21 cellular contexts compared by ENCODE assay signal in genomic region chr18:58827886-58828285, GRCh38. TPM values are rescaled to one million over a fixed set of nuclear protein-coding genes. Genes with fewer than 3 reads are reported as not detected.
A peak's percentile ranks its signal among the peaks of the same experiment; 100 is the strongest.
DNase-seq lines count a peak whose midpoint lies in the region; ATAC-seq, FAIRE-seq and TF ChIP-seq lines count a peak whose summit lies in the region.
"Had no signal": no experiment of that assay in that cellular context is flagged by ENCODE, and none has a peak within 500 bp of the region (broad histone marks: within the 10 kb centered on the region; RNA-seq: fewer than 3 reads in every experiment).

No MANE protein-coding gene starts in this region.

- DNase-seq in HepG2 (ENCODE audit: low spot score), result no peak
- no peak for DNase-seq in right lobe of liver
- peak in 4 of 5 donors; percentile 35 to 63 (median 48) for DNase-seq in ovary
- no peak for DNase-seq in thoracic aorta (ENCODE audit: low spot score)
- DNase-seq in endothelial cell (ENCODE audit: low spot score), result no peak
- no peak for DNase-seq in MM.1S
- DNase-seq: AML-193; CD4-positive, alpha-beta memory T cell; DMS153; DMS79; GDM1; HCEC 1CT; IMR-90 had no signal

- TF ChIP-seq CTCF in HepG2 (CRISPR knock-in tag; IDR thresholded peaks at IDR 0.05) (no peak), right lobe of liver (IDR thresholded peaks at IDR 0.05) (no peak), ovary (IDR thresholded peaks at IDR 0.05) (no peak), thoracic aorta (IDR thresholded peaks at IDR 0.05) (no peak), endothelial cell (IDR thresholded peaks at IDR 0.05; ENCODE audit: unreplicated experiment) (no peak), MM.1S (IDR thresholded peaks at IDR 0.05; ENCODE audit: low read length) (no peak)

- FAIRE-seq in HepG2 (lab: Jason Lieb, UNC), result no peak
- FAIRE-seq: A549, H54, K562 had no signal

- BruUV-seq in HepG2 (replicated peaks; lab: Mats Ljungman, UMichigan), result no TSS peak

- H3K9me3 Mint-ChIP-seq in endothelial cell (ENCODE audit: unreplicated experiment), result no peaks in the 10 kb centered on the region

- H3K4me3 ChIP-seq in HepG2 (replicated peaks in 1 of 3; ENCODE audit: insufficient read depth in 1 of 3, low read depth in 2 of 3, low read length in 3 of 3) (no peak overlapping the region), right lobe of liver (no peak overlapping the region), ovary (no peak overlapping the region), thoracic aorta (no peak overlapping the region), MM.1S (ENCODE audit: low read length) (no peak overlapping the region)
- H3K4me3 ChIP-seq: A549, BLaER1, K562 had no signal

- TF ChIP-seq EP300 in HepG2 (IDR thresholded peaks at IDR 0.05; ENCODE audit: low read depth in 2 of 2, low read length in 2 of 2) (no peak), HepG2 (CRISPR knock-in tag; IDR thresholded peaks at IDR 0.05; ENCODE audit: borderline replicate concordance) (no peak), ovary (IDR thresholded peaks at IDR 0.05) (no peak)

- no peak overlapping the region for H3K4me2 ChIP-seq in HepG2 (ENCODE audit: low read depth, low read length)
- no peak overlapping the region for H3K4me2 ChIP-seq in MM.1S (ENCODE audit: low read depth, low read length)
- H3K4me2 ChIP-seq: A549, BLaER1 had no signal

- H2AFZ ChIP-seq in HepG2 (ENCODE audit: low read length), result no peak overlapping the region
- no peak overlapping the region for H2AFZ ChIP-seq in MM.1S (ENCODE audit: low read length)

- in situ Hi-C loops in HepG2 (cut with HindIII; ENCODE audit: extremely low pct_ligation_motif_present, low pct_unique_long_range_greater_than_20kb), result no loop called here

- H3F3A ChIP-seq in MM.1S (ENCODE audit: insufficient read depth, low read length), result no peaks in the 10 kb centered on the region

- H3K9me3 ChIP-seq in HepG2 (ENCODE audit: low read length), result no peaks in the 10 kb centered on the region
- H3K9me3 ChIP-seq in right lobe of liver, result no peaks in the 10 kb centered on the region
- H3K9me3 ChIP-seq in ovary, result no peaks in the 10 kb centered on the region
- no peaks in the 10 kb centered on the region for H3K9me3 ChIP-seq in thoracic aorta
- H3K9me3 ChIP-seq in MM.1S (replicated peaks; ENCODE audit: insufficient read depth, low read length), result no peaks in the 10 kb centered on the region
- H3K9me3 ChIP-seq: A549 had no signal

- intact Hi-C loops in HepG2 (cut with micrococcal nuclease; ENCODE audit: unreplicated experiment), result no loop called here
- intact Hi-C loops in right lobe of liver (cut with DNase I), result no loop called here
- intact Hi-C loops in ovary (cut with DNase I), result no loop called here

- 42% methylated on average over 5 of the region's 24 CpGs for WGBS in HepG2 (ENCODE audit: low lambda C conversion rate)
- WGBS in right lobe of liver (ENCODE audit: insufficient coverage, low coverage, low lambda C conversion rate, missing lambda C conversion rate), result 80% methylated on average over 1 of the region's 24 CpGs
- 89 to 94% (median 92%) methylated on average over 24 of the region's 24 CpGs for WGBS in ovary, 3 donors

- H3K9me2 ChIP-seq in MM.1S (replicated peaks; ENCODE audit: insufficient read depth, low read length), result no peaks in the 10 kb centered on the region

- H3K4me1 ChIP-seq in HepG2 (ENCODE audit: insufficient read depth, low read length), result no peaks in the 10 kb centered on the region
- H3K4me1 ChIP-seq in right lobe of liver, result no peaks in the 10 kb centered on the region
- H3K4me1 ChIP-seq in ovary (ENCODE audit: insufficient read depth), result peaks cover 8% of the 10 kb centered on the region
- H3K4me1 ChIP-seq in thoracic aorta (ENCODE audit: control insufficient read depth in 1 of 2, low read depth in 2 of 2), result peaks cover 22 to 39% of the 10 kb centered on the region in 2 donors
- no peaks in the 10 kb centered on the region for H3K4me1 ChIP-seq in MM.1S (ENCODE audit: low read length)

- H3K36me3 Mint-ChIP-seq in endothelial cell (ENCODE audit: low read depth, unreplicated experiment), result no peaks in the 10 kb centered on the region
- H3K36me3 Mint-ChIP-seq: CD14-positive monocyte; CD4-positive, alpha-beta memory T cell had no signal

- TF ChIP-seq POLR2A in HepG2 (IDR thresholded peaks at IDR 0.05; ENCODE audit: insufficient read depth in 1 of 2, low read depth in 2 of 2, low read length in 2 of 2) (no peak), right lobe of liver (IDR thresholded peaks at IDR 0.05) (no peak), ovary (IDR thresholded peaks at IDR 0.05) (no peak)

- peaks cover 4% of the 10 kb centered on the region for H3K4me1 Mint-ChIP-seq in endothelial cell (ENCODE audit: unreplicated experiment)
- H3K4me1 Mint-ChIP-seq: CD14-positive monocyte had no signal

- H3K79me2 ChIP-seq in HepG2 (ENCODE audit: insufficient read depth, low read length) (no peaks in the 10 kb centered on the region), MM.1S (ENCODE audit: low read length) (no peaks in the 10 kb centered on the region)

- ATAC-seq in HepG2 (peak; percentile 31; the same call in 1 of the 3 replicates), right lobe of liver (no peak), thoracic aorta (ENCODE audit: insufficient number of reproducible peaks, low FRiP score, low read depth) (no peak), GM18502 (IDR thresholded peaks at IDR 0.05; ENCODE audit: poor library complexity, unreplicated experiment) (no peak)
- ATAC-seq: A549, K562 had no signal

- peaks cover 1 to 9% of the 10 kb centered on the region in 2 experiments; a peak in 2 of 5 replicates for H3K27me3 ChIP-seq in HepG2 (ENCODE audit: control insufficient read depth in 1 of 2, insufficient read depth in 2 of 2, low read length in 2 of 2)
- no peaks in the 10 kb centered on the region for H3K27me3 ChIP-seq in right lobe of liver
- H3K27me3 ChIP-seq in ovary, result no peaks in the 10 kb centered on the region
- H3K27me3 ChIP-seq in thoracic aorta (replicated peaks; ENCODE audit: insufficient read depth), result no peaks in the 10 kb centered on the region
- peaks cover 9% of the 10 kb centered on the region for H3K27me3 ChIP-seq in MM.1S (replicated peaks; ENCODE audit: insufficient read depth, low read length)
- H3K27me3 ChIP-seq: BLaER1 had no signal

- H3K9ac ChIP-seq in HepG2 (ENCODE audit: insufficient read depth, low read depth, low read length), result no peak overlapping the region
- H3K9ac ChIP-seq in MM.1S (ENCODE audit: low read length), result no peak overlapping the region
- H3K9ac ChIP-seq: BLaER1 had no signal

- CTCF ChIA-PET in HepG2 (lab: Yijun Ruan, JAX; ENCODE audit: low intra/inter-chr PET ratio, low total read pairs), result no interaction called here

- H3K27ac ChIP-seq in HepG2 (ENCODE audit: extremely low read length, insufficient read depth, low read length) (no peak overlapping the region), right lobe of liver (no peak overlapping the region), ovary (peak overlapping the region in 1 of 2 donors; percentile 66), thoracic aorta (peak overlapping the region; percentile 55 to 78), MM.1S (ENCODE audit: low read length) (no peak overlapping the region)
- H3K27ac ChIP-seq: 22Rv1, BLaER1, HL-60 had no signal

- H4K20me1 ChIP-seq in HepG2 (ENCODE audit: insufficient read depth, low read length), result no peaks in the 10 kb centered on the region
- no peaks in the 10 kb centered on the region for H4K20me1 ChIP-seq in MM.1S (ENCODE audit: insufficient read depth, low read length)
- H4K20me1 ChIP-seq: BLaER1 had no signal

- H3K27me3 Mint-ChIP-seq in endothelial cell (ENCODE audit: unreplicated experiment), result no peaks in the 10 kb centered on the region

- POLR2A ChIA-PET in HepG2 (lab: Yijun Ruan, JAX), result no interaction called here

- TF ChIP-seq RAD21 in HepG2 (CRISPR knock-in tag; IDR thresholded peaks at IDR 0.05), result no peak

- H3K27ac Mint-ChIP-seq in endothelial cell (ENCODE audit: unreplicated experiment), result no peak overlapping the region
- H3K27ac Mint-ChIP-seq: CD14-positive monocyte; CD4-positive, alpha-beta memory T cell had no signal

- no peak overlapping the region for H3K4me3 Mint-ChIP-seq in endothelial cell (ENCODE audit: unreplicated experiment)
- H3K4me3 Mint-ChIP-seq: CD14-positive monocyte; CD4-positive, alpha-beta memory T cell had no signal

- H3K36me3 ChIP-seq in HepG2 (replicated peaks in 1 of 2; ENCODE audit: control insufficient read depth in 1 of 2, insufficient read depth in 2 of 2, low read length in 2 of 2), result no peaks in the 10 kb centered on the region
- no peaks in the 10 kb centered on the region for H3K36me3 ChIP-seq in right lobe of liver
- no peaks in the 10 kb centered on the region for H3K36me3 ChIP-seq in ovary
- no peaks in the 10 kb centered on the region for H3K36me3 ChIP-seq in thoracic aorta
- H3K36me3 ChIP-seq in MM.1S (replicated peaks; ENCODE audit: insufficient read depth, low read length), result no peaks in the 10 kb centered on the region
- H3K36me3 ChIP-seq: BLaER1 had no signal

TF ChIP-seq in HepG2, 621 proteins besides CTCF, POLR2A, EP300 and RAD21 (continues in another document):
- no peak for TF ChIP-seq AGO2 (optimal IDR thresholded peaks at IDR 0.05; ENCODE audit: low read depth, low read length)

RNA-seq across cellular contexts. Expression of gene ZNF532, which starts 36.8 kb away (rescaled TPM):
- total RNA-seq in HepG2 (2016; rRNA removed; fragmentation: Illumina TruSeq; extraction: Trizol) (not detected in 2 replicates), right lobe of liver (1 to 10 TPM; 2.0 to 6.4 (median 3.2) TPM), ovary (100 to 1,000 TPM in 5 of 7 donors, 10 to 100 TPM in 2; 54.0 to 162 (median 106) TPM), thoracic aorta (100 to 1,000 TPM; 133 to 211 TPM), endothelial cell (ENCODE audit: unreplicated experiment) (178 TPM)
- not detected in 2 replicates for total RNA-seq in HepG2 (2016; cell fraction: cytosol; rRNA removed; fragmentation: Illumina TruSeq; extraction: Trizol; ENCODE audit: low read depth)
- not detected in 2 replicates for total RNA-seq in HepG2 (2016; cell fraction: insoluble cytoplasmic fraction; rRNA removed; fragmentation: Illumina TruSeq; extraction: Trizol)
- not detected in 2 replicates for total RNA-seq in HepG2 (2016; cell fraction: membrane; rRNA removed; fragmentation: Illumina TruSeq; extraction: Trizol)
- not detected in 2 replicates for total RNA-seq in HepG2 (2016; cell fraction: nucleus; rRNA removed; fragmentation: Illumina TruSeq; extraction: Trizol)
- polyA plus RNA-seq in HepG2 (2011; rRNA removed) (not detected in 2 replicates), ovary (10 to 100 TPM; 40.5 to 73.4 TPM)
- 0.04 TPM in 1 of 2 replicates, not detected in the other for polyA plus RNA-seq in HepG2 (2011; cell fraction: cytosol; rRNA removed)
- polyA plus RNA-seq in HepG2 (2011; cell fraction: nucleus; rRNA removed), result not detected in 2 replicates
- polyA plus RNA-seq in HepG2 (2012), result not detected in 2 replicates
- not detected in 2 replicates for polyA plus RNA-seq in HepG2 (2016; cell fraction: cytosol; fragmentation: Illumina TruSeq; extraction: Trizol; ENCODE audit: low read depth)
- polyA plus RNA-seq in HepG2 (2016; cell fraction: insoluble cytoplasmic fraction; fragmentation: Illumina TruSeq; extraction: Trizol; ENCODE audit: low read depth), result not detected in 2 replicates
- polyA plus RNA-seq in HepG2 (2016; cell fraction: membrane; fragmentation: Illumina TruSeq; extraction: Trizol; ENCODE audit: low read depth), result not detected in 2 replicates
- not detected in 2 replicates for polyA plus RNA-seq in HepG2 (2016; cell fraction: nucleus; fragmentation: Illumina TruSeq; extraction: Trizol; ENCODE audit: insufficient read depth, low read depth)
- polyA minus RNA-seq in HepG2 (2011; rRNA and poly(A)+ RNA removed; ENCODE audit: low replicate concordance), result 62.5 TPM in 1 of 2 replicates, not detected in the other
- polyA minus RNA-seq in HepG2 (2011; cell fraction: cytosol; rRNA and poly(A)+ RNA removed), result 1.1 TPM in 1 of 2 replicates, not detected in the other
- not detected in 2 replicates for polyA minus RNA-seq in HepG2 (2011; cell fraction: nucleus; rRNA and poly(A)+ RNA removed)
- polyA plus RNA-seq: K562 had no signal

Comparison
In these comparisons a context has a peak if more than half of its experiments do, and no peak if none do; other contexts are left out.
1. DNase-seq: peak in ovary (4 of 5); none in HepG2 (single experiment), right lobe of liver (0 of 3), thoracic aorta (single experiment), endothelial cell (single experiment) and MM.1S (single experiment).
2. H3K27ac ChIP-seq: peak in thoracic aorta (2 of 2); none in HepG2 (single experiment), right lobe of liver (0 of 3) and MM.1S (single experiment).
3. RNA of gene ZNF532, which starts 36.8 kb away (total RNA-seq): 133 to 211 TPM in thoracic aorta, 178 TPM in endothelial cell (single experiment) and 54.0 to 162 TPM in ovary; 2.0 to 6.4 TPM in right lobe of liver and not detected in HepG2; every median in the first group is over 4 times any median in the second.